Comparison of ENCODE assay signal across 8 cellular contexts in the genomic region with DNA sequence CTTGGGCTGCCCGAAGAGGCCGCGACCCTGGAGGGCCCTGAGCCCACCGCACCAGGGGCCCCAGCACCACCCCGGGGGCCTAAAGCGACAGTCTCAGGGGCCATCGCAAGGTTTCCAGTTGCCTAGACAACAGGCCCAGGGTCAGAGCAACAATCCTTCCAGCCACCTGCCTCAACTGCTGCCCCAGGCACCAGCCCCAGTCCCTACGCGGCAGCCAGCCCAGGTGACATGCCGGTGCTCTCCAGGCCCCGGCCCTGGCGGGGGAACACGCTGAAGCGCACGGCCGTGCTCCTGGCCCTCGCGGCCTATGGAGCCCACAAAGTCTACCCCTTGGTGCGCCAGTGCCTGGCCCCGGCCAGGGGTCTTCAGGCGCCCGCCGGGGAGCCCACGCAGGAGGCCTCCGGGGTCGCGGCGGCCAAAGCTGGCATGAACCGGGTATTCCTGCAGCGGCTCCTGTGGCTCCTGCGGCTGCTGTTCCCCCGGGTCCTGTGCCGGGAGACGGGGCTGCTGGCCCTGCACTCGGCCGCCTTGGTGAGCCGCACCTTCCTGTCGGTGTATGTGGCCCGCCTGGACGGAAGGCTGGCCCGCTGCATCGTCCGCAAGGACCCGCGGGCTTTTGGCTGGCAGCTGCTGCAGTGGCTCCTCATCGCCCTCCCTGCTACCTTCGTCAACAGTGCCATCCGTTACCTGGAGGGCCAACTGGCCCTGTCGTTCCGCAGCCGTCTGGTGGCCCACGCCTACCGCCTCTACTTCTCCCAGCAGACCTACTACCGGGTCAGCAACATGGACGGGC. TPM values are rescaled to one million over a fixed set of nuclear protein-coding genes. Genes with fewer than 3 reads are reported as not detected.
DNase-seq lines count a peak whose midpoint lies in the region; ATAC-seq, FAIRE-seq and TF ChIP-seq lines count a peak whose summit lies in the region.

No MANE protein-coding gene starts in this region.

- H3K27ac ChIP-seq in HepG2 (ENCODE audit: extremely low read length, insufficient read depth, low read length) (peak overlapping the region; percentile 92), upper lobe of left lung (peak overlapping the region; percentile 86 to 91 (median 89))

- H3K9me3 Mint-ChIP-seq in activated naive CD8-positive, alpha-beta T cell treated with anti-CD3 and anti-CD28 coated beads, Interleukin-2, amount 10 ng/mL, durations not matched to agents 7 days and 5 days = no peaks in the 10 kb centered on the region

- H3K36me3 Mint-ChIP-seq in activated naive CD8-positive, alpha-beta T cell treated with anti-CD3 and anti-CD28 coated beads, Interleukin-2, amount 10 ng/mL, durations not matched to agents 7 days and 5 days = peaks cover 9% of the 10 kb centered on the region

- TF ChIP-seq EP300 in HepG2 (IDR thresholded peaks at IDR 0.05; ENCODE audit: low read depth in 2 of 2, low read length in 2 of 2) (no peak), HepG2 (CRISPR knock-in tag; IDR thresholded peaks at IDR 0.05; ENCODE audit: borderline replicate concordance) (no peak), upper lobe of left lung (IDR thresholded peaks at IDR 0.05) (no peak)

- H3K4me3 Mint-ChIP-seq in activated naive CD8-positive, alpha-beta T cell treated with anti-CD3 and anti-CD28 coated beads, Interleukin-2, amount 10 ng/mL, durations not matched to agents 7 days and 5 days = peak overlapping the region; percentile 76

- TF ChIP-seq CTCF in GM06990 (IDR thresholded peaks at IDR 0.05; ENCODE audit: insufficient read depth, low read length, poor library complexity, severe bottlenecking) (no peak), HepG2 (CRISPR knock-in tag; IDR thresholded peaks at IDR 0.05) (no peak), upper lobe of left lung (IDR thresholded peaks at IDR 0.05) (no peak)

- H3K36me3 ChIP-seq in GM06990 (ENCODE audit: control insufficient read depth, insufficient read depth, low read length) (peaks cover 1% of the 10 kb centered on the region; the same call in 1 of the 2 replicates), HepG2 (replicated peaks in 1 of 2; ENCODE audit: control insufficient read depth in 1 of 2, insufficient read depth in 2 of 2, low read length in 2 of 2) (peaks cover 2 to 10% of the 10 kb centered on the region in 2 experiments; a peak in 2 of 5 replicates), upper lobe of left lung (peaks cover 0 to 13% (median 4%) of the 10 kb centered on the region in 4 donors)

- H2AFZ ChIP-seq in HepG2 (ENCODE audit: low read length) = no peak overlapping the region

- ATAC-seq in HG02840 (IDR thresholded peaks at IDR 0.05; ENCODE audit: low FRiP score, unreplicated experiment) (peak; percentile 1), HepG2 (peak; percentile 2), upper lobe of left lung (ENCODE audit: low FRiP score in 2 of 2) (no peak)
- peak; percentile 9 for ATAC-seq in activated naive CD8-positive, alpha-beta T cell treated with anti-CD3 and anti-CD28 coated beads, Interleukin-2, amount 10 ng/mL, durations not matched to agents 7 days and 5 days (ENCODE audit: low read depth)

- no peaks in the 10 kb centered on the region for H3K27me3 Mint-ChIP-seq in activated naive CD8-positive, alpha-beta T cell treated with anti-CD3 and anti-CD28 coated beads, Interleukin-2, amount 10 ng/mL, durations not matched to agents 7 days and 5 days

- CTCF ChIA-PET in HepG2 (lab: Yijun Ruan, JAX; ENCODE audit: low intra/inter-chr PET ratio, low total read pairs) = no interaction called here

- intact Hi-C loops in HepG2 (cut with micrococcal nuclease; ENCODE audit: unreplicated experiment) = no loop called here

- H3K9ac ChIP-seq in HepG2 (ENCODE audit: insufficient read depth, low read depth, low read length) = peak overlapping the region; percentile 85

- TF ChIP-seq RAD21 in HepG2 (CRISPR knock-in tag; IDR thresholded peaks at IDR 0.05) = no peak

- H3K4me1 ChIP-seq in HepG2 (ENCODE audit: insufficient read depth, low read length) (peaks cover 49% of the 10 kb centered on the region), upper lobe of left lung (peaks cover 41 to 50% (median 45%) of the 10 kb centered on the region in 4 donors)

- H3K9me3 ChIP-seq in HepG2 (ENCODE audit: low read length) = no peaks in the 10 kb centered on the region
- peaks cover 0 to 10% (median 0%) of the 10 kb centered on the region in 4 donors for H3K9me3 ChIP-seq in upper lobe of left lung

- TF ChIP-seq POLR2A in HepG2 (IDR thresholded peaks at IDR 0.05; ENCODE audit: insufficient read depth in 1 of 2, low read depth in 2 of 2, low read length in 2 of 2) (no peak), upper lobe of left lung (IDR thresholded peaks at IDR 0.05) (no peak)

- peak overlapping the region; percentile 84 for H3K4me2 ChIP-seq in HepG2 (ENCODE audit: low read depth, low read length)

- H3K4me3 ChIP-seq in GM06990 (replicated peaks; ENCODE audit: low read depth, low read length) = peak overlapping the region; percentile 62
- peak overlapping the region; percentile 60 to 79 (median 79) for H3K4me3 ChIP-seq in HepG2 (replicated peaks in 1 of 3; ENCODE audit: insufficient read depth in 1 of 3, low read depth in 2 of 3, low read length in 3 of 3)
- H3K4me3 ChIP-seq in upper lobe of left lung = peak overlapping the region; percentile 20 to 82 (median 70)

- DNase-seq in GM06990 (ENCODE audit: extremely low read depth, insufficient read length) (peak; percentile 31), HepG2 (ENCODE audit: low spot score) (no peak), upper lobe of left lung (peak in 1 of 2 donors; percentile 78), superior temporal gyrus (ENCODE audit: extremely low spot score) (no peak), medulla oblongata (ENCODE audit: extremely low spot score) (no peak), NCI-H526 treated with DMSO at 0.1 percent for 48 hours (lab: John Stamatoyannopoulos, UW) (no peak)
- DNase-seq in activated naive CD8-positive, alpha-beta T cell treated with anti-CD3 and anti-CD28 coated beads, Interleukin-2, amount 10 ng/mL, durations not matched to agents 7 days and 5 days = no peak

- POLR2A ChIA-PET in activated naive CD8-positive, alpha-beta T cell treated with anti-CD3 and anti-CD28 coated beads, Interleukin-2, amount 10 ng/mL, durations not matched to agents 7 days and 5 days (lab: Charles Lee) = interaction anchor here (1.6 to 2.3 kb wide), 2 partner anchors 10 to 202 kb away, joined by 4 to 7 read pairs; no protein-coding TSS in a partner anchor
- POLR2A ChIA-PET in HepG2 (lab: Yijun Ruan, JAX) = interaction anchor here (3.8 kb wide), 1 partner anchor 38 kb away, joined by 15 read pairs; a partner anchor contains a TSS

- H3K4me1 Mint-ChIP-seq in activated naive CD8-positive, alpha-beta T cell treated with anti-CD3 and anti-CD28 coated beads, Interleukin-2, amount 10 ng/mL, durations not matched to agents 7 days and 5 days = peaks cover 11% of the 10 kb centered on the region

- H3K27me3 ChIP-seq in GM06990 (replicated peaks; ENCODE audit: control insufficient read depth, insufficient read depth, low read length) (no peaks in the 10 kb centered on the region), HepG2 (ENCODE audit: control insufficient read depth in 1 of 2, insufficient read depth in 2 of 2, low read length in 2 of 2) (no peaks in the 10 kb centered on the region), upper lobe of left lung (peaks cover 0 to 7% (median 0%) of the 10 kb centered on the region in 4 donors)

- TSS peak; percentile 55 for BruUV-seq in HepG2 (replicated peaks; lab: Mats Ljungman, UMichigan)

- H4K20me1 ChIP-seq in HepG2 (ENCODE audit: insufficient read depth, low read length) = peaks cover 37% of the 10 kb centered on the region; the same call in 1 of the 2 replicates

- no peak for FAIRE-seq in HepG2 (lab: Jason Lieb, UNC)

- H3K79me2 ChIP-seq in HepG2 (ENCODE audit: insufficient read depth, low read length) = peaks cover 47% of the 10 kb centered on the region

- WGBS in HepG2 (ENCODE audit: low lambda C conversion rate) = no CpG with 5 or more reads among the region's 55 CpGs
- whole genome bisulfite sequencing in upper lobe of left lung, 2 donors = 80 to 91% methylated on average over 8 to 35 of the region's 55 CpGs

- in situ Hi-C loops in HepG2 (cut with HindIII; ENCODE audit: extremely low pct_ligation_motif_present, low pct_unique_long_range_greater_than_20kb) = no loop called here

- H3K27ac Mint-ChIP-seq in activated naive CD8-positive, alpha-beta T cell treated with anti-CD3 and anti-CD28 coated beads, Interleukin-2, amount 10 ng/mL, durations not matched to agents 7 days and 5 days = peak overlapping the region; percentile 81

RNA-seq across cellular contexts. Expression of a gene that starts 0.6 kb away (rescaled TPM):
- 10 to 100 TPM; 15.9 to 16.4 TPM for total RNA-seq in activated naive CD8-positive, alpha-beta T cell treated with anti-CD3 and anti-CD28 coated beads, Interleukin-2, amount 10 ng/mL, durations not matched to agents 7 days and 5 days
- total RNA-seq in HepG2 (2016; rRNA removed; fragmentation: Illumina TruSeq; extraction: Trizol) (10.1 and 15.9 TPM in 2 replicates), upper lobe of left lung (10 to 100 TPM in 5 of 6 donors, 1 to 10 TPM in 1; 9.8 to 28.1 (median 17.9) TPM)
- total RNA-seq in HepG2 (2016; cell fraction: cytosol; rRNA removed; fragmentation: Illumina TruSeq; extraction: Trizol; ENCODE audit: low read depth) = 1.6 and 2.0 TPM in 2 replicates
- 9.1 and 16.2 TPM in 2 replicates for total RNA-seq in HepG2 (2016; cell fraction: insoluble cytoplasmic fraction; rRNA removed; fragmentation: Illumina TruSeq; extraction: Trizol)
- total RNA-seq in HepG2 (2016; cell fraction: membrane; rRNA removed; fragmentation: Illumina TruSeq; extraction: Trizol) = 5.1 and 7.8 TPM in 2 replicates
- total RNA-seq in HepG2 (2016; cell fraction: nucleus; rRNA removed; fragmentation: Illumina TruSeq; extraction: Trizol) = 14.6 and 18.2 TPM in 2 replicates
- polyA plus RNA-seq in HepG2 (2011; rRNA removed) = 11.4 and 15.4 TPM in 2 replicates
- 7.2 and 9.7 TPM in 2 replicates for polyA plus RNA-seq in HepG2 (2011; cell fraction: cytosol; rRNA removed)
- polyA plus RNA-seq in HepG2 (2011; cell fraction: nucleus; rRNA removed) = 50.2 and 59.9 TPM in 2 replicates
- polyA plus RNA-seq in HepG2 (2012) = 19.7 and 23.2 TPM in 2 replicates
- 2.1 and 2.2 TPM in 2 replicates for polyA plus RNA-seq in HepG2 (2016; cell fraction: cytosol; fragmentation: Illumina TruSeq; extraction: Trizol; ENCODE audit: low read depth)
- 8.6 and 12.6 TPM in 2 replicates for polyA plus RNA-seq in HepG2 (2016; cell fraction: insoluble cytoplasmic fraction; fragmentation: Illumina TruSeq; extraction: Trizol; ENCODE audit: low read depth)
- 4.3 and 5.1 TPM in 2 replicates for polyA plus RNA-seq in HepG2 (2016; cell fraction: membrane; fragmentation: Illumina TruSeq; extraction: Trizol; ENCODE audit: low read depth)
- 34.6 and 36.9 TPM in 2 replicates for polyA plus RNA-seq in HepG2 (2016; cell fraction: nucleus; fragmentation: Illumina TruSeq; extraction: Trizol; ENCODE audit: insufficient read depth, low read depth)
- 25.4 and 48.9 TPM in 2 replicates for polyA minus RNA-seq in HepG2 (2011; rRNA and poly(A)+ RNA removed; ENCODE audit: low replicate concordance)
- 19.4 and 20.9 TPM in 2 replicates for polyA minus RNA-seq in HepG2 (2011; cell fraction: cytosol; rRNA and poly(A)+ RNA removed)
- 25.5 and 30.1 TPM in 2 replicates for polyA minus RNA-seq in HepG2 (2011; cell fraction: nucleus; rRNA and poly(A)+ RNA removed)

RNA-seq across cellular contexts. Expression of a gene that starts 1.0 kb away (rescaled TPM):
- total RNA-seq in activated naive CD8-positive, alpha-beta T cell treated with anti-CD3 and anti-CD28 coated beads, Interleukin-2, amount 10 ng/mL, durations not matched to agents 7 days and 5 days = 100 to 1,000 TPM; 140 to 141 TPM
- total RNA-seq in HepG2 (2016; rRNA removed; fragmentation: Illumina TruSeq; extraction: Trizol) (101 and 178 TPM in 2 replicates), upper lobe of left lung (100 to 1,000 TPM; 110 to 236 (median 132) TPM)
- total RNA-seq in HepG2 (2016; cell fraction: cytosol; rRNA removed; fragmentation: Illumina TruSeq; extraction: Trizol; ENCODE audit: low read depth) = 102 and 117 TPM in 2 replicates
- total RNA-seq in HepG2 (2016; cell fraction: insoluble cytoplasmic fraction; rRNA removed; fragmentation: Illumina TruSeq; extraction: Trizol) = 101 and 181 TPM in 2 replicates
- 109 and 120 TPM in 2 replicates for total RNA-seq in HepG2 (2016; cell fraction: membrane; rRNA removed; fragmentation: Illumina TruSeq; extraction: Trizol)
- total RNA-seq in HepG2 (2016; cell fraction: nucleus; rRNA removed; fragmentation: Illumina TruSeq; extraction: Trizol) = 130 and 143 TPM in 2 replicates
- 139 and 155 TPM in 2 replicates for polyA plus RNA-seq in HepG2 (2011; rRNA removed)
- polyA plus RNA-seq in HepG2 (2011; cell fraction: cytosol; rRNA removed) = 152 and 160 TPM in 2 replicates
- polyA plus RNA-seq in HepG2 (2011; cell fraction: nucleus; rRNA removed) = 78.1 and 93.1 TPM in 2 replicates
- polyA plus RNA-seq in HepG2 (2012) = 231 and 288 TPM in 2 replicates
- 105 and 124 TPM in 2 replicates for polyA plus RNA-seq in HepG2 (2016; cell fraction: cytosol; fragmentation: Illumina TruSeq; extraction: Trizol; ENCODE audit: low read depth)
- polyA plus RNA-seq in HepG2 (2016; cell fraction: insoluble cytoplasmic fraction; fragmentation: Illumina TruSeq; extraction: Trizol; ENCODE audit: low read depth) = 93.2 and 96.9 TPM in 2 replicates
- polyA plus RNA-seq in HepG2 (2016; cell fraction: membrane; fragmentation: Illumina TruSeq; extraction: Trizol; ENCODE audit: low read depth) = 94.8 and 109 TPM in 2 replicates
- polyA plus RNA-seq in HepG2 (2016; cell fraction: nucleus; fragmentation: Illumina TruSeq; extraction: Trizol; ENCODE audit: insufficient read depth, low read depth) = 219 and 236 TPM in 2 replicates
- polyA minus RNA-seq in HepG2 (2011; rRNA and poly(A)+ RNA removed; ENCODE audit: low replicate concordance) = 297 and 320 TPM in 2 replicates
- polyA minus RNA-seq in HepG2 (2011; cell fraction: cytosol; rRNA and poly(A)+ RNA removed) = 61.3 and 65.4 TPM in 2 replicates
- polyA minus RNA-seq in HepG2 (2011; cell fraction: nucleus; rRNA and poly(A)+ RNA removed) = 46.2 and 58.7 TPM in 2 replicates

RNA-seq across cellular contexts. Expression of a gene that starts 37.5 kb away (rescaled TPM):
- 1 to 10 TPM; 1.7 to 1.9 TPM for total RNA-seq in activated naive CD8-positive, alpha-beta T cell treated with anti-CD3 and anti-CD28 coated beads, Interleukin-2, amount 10 ng/mL, durations not matched to agents 7 days and 5 days
- 9.0 and 13.9 TPM in 2 replicates for total RNA-seq in HepG2 (2016; rRNA removed; fragmentation: Illumina TruSeq; extraction: Trizol)
- 5.6 and 6.3 TPM in 2 replicates for total RNA-seq in HepG2 (2016; cell fraction: cytosol; rRNA removed; fragmentation: Illumina TruSeq; extraction: Trizol; ENCODE audit: low read depth)
- total RNA-seq in HepG2 (2016; cell fraction: insoluble cytoplasmic fraction; rRNA removed; fragmentation: Illumina TruSeq; extraction: Trizol) = 8.6 and 16.2 TPM in 2 replicates
- 22.0 and 22.3 TPM in 2 replicates for total RNA-seq in HepG2 (2016; cell fraction: membrane; rRNA removed; fragmentation: Illumina TruSeq; extraction: Trizol)
- 11.0 and 18.5 TPM in 2 replicates for total RNA-seq in HepG2 (2016; cell fraction: nucleus; rRNA removed; fragmentation: Illumina TruSeq; extraction: Trizol)
- polyA plus RNA-seq in HepG2 (2011; rRNA removed) = 176 and 264 TPM in 2 replicates
- polyA plus RNA-seq in HepG2 (2011; cell fraction: cytosol; rRNA removed) = 196 and 214 TPM in 2 replicates
- 723 and 745 TPM in 2 replicates for polyA plus RNA-seq in HepG2 (2011; cell fraction: nucleus; rRNA removed)
- polyA plus RNA-seq in HepG2 (2012) = 356 and 405 TPM in 2 replicates
- 10.4 and 12.7 TPM in 2 replicates for polyA plus RNA-seq in HepG2 (2016; cell fraction: cytosol; fragmentation: Illumina TruSeq; extraction: Trizol; ENCODE audit: low read depth)
- 19.8 and 27.0 TPM in 2 replicates for polyA plus RNA-seq in HepG2 (2016; cell fraction: insoluble cytoplasmic fraction; fragmentation: Illumina TruSeq; extraction: Trizol; ENCODE audit: low read depth)
- 35.0 and 35.9 TPM in 2 replicates for polyA plus RNA-seq in HepG2 (2016; cell fraction: membrane; fragmentation: Illumina TruSeq; extraction: Trizol; ENCODE audit: low read depth)
- polyA plus RNA-seq in HepG2 (2016; cell fraction: nucleus; fragmentation: Illumina TruSeq; extraction: Trizol; ENCODE audit: insufficient read depth, low read depth) = 58.3 and 60.5 TPM in 2 replicates
- polyA minus RNA-seq in HepG2 (2011; rRNA and poly(A)+ RNA removed; ENCODE audit: low replicate concordance) = 85.4 and 544 TPM in 2 replicates
- 145 and 181 TPM in 2 replicates for polyA minus RNA-seq in HepG2 (2011; cell fraction: cytosol; rRNA and poly(A)+ RNA removed)
- 106 and 150 TPM in 2 replicates for polyA minus RNA-seq in HepG2 (2011; cell fraction: nucleus; rRNA and poly(A)+ RNA removed)
- 1 to 10 TPM; 3.9 to 8.1 (median 6.1) TPM for total RNA-seq in upper lobe of left lung

RNA-seq across cellular contexts. Expression of a gene that starts 38.8 kb away (rescaled TPM):
- total RNA-seq in activated naive CD8-positive, alpha-beta T cell treated with anti-CD3 and anti-CD28 coated beads, Interleukin-2, amount 10 ng/mL, durations not matched to agents 7 days and 5 days = 1 to 10 TPM; 1.3 to 2.1 TPM
- 1.2 and 3.0 TPM in 2 replicates for total RNA-seq in HepG2 (2016; rRNA removed; fragmentation: Illumina TruSeq; extraction: Trizol)
- 0.20 and 0.62 TPM in 2 replicates for total RNA-seq in HepG2 (2016; cell fraction: cytosol; rRNA removed; fragmentation: Illumina TruSeq; extraction: Trizol; ENCODE audit: low read depth)
- total RNA-seq in HepG2 (2016; cell fraction: insoluble cytoplasmic fraction; rRNA removed; fragmentation: Illumina TruSeq; extraction: Trizol) = 0.51 and 3.2 TPM in 2 replicates
- 0.90 and 1.4 TPM in 2 replicates for total RNA-seq in HepG2 (2016; cell fraction: membrane; rRNA removed; fragmentation: Illumina TruSeq; extraction: Trizol)
- total RNA-seq in HepG2 (2016; cell fraction: nucleus; rRNA removed; fragmentation: Illumina TruSeq; extraction: Trizol) = 3.6 and 5.9 TPM in 2 replicates
- polyA plus RNA-seq in HepG2 (2011; rRNA removed) = 6.9 and 8.1 TPM in 2 replicates
- polyA plus RNA-seq in HepG2 (2011; cell fraction: cytosol; rRNA removed) = 2.0 and 3.8 TPM in 2 replicates
- polyA plus RNA-seq in HepG2 (2011; cell fraction: nucleus; rRNA removed) = 40.4 and 58.7 TPM in 2 replicates
- 3.4 and 5.7 TPM in 2 replicates for polyA plus RNA-seq in HepG2 (2012)
- polyA plus RNA-seq in HepG2 (2016; cell fraction: cytosol; fragmentation: Illumina TruSeq; extraction: Trizol; ENCODE audit: low read depth) = 0.61 and 0.93 TPM in 2 replicates
- 1.8 and 2.9 TPM in 2 replicates for polyA plus RNA-seq in HepG2 (2016; cell fraction: insoluble cytoplasmic fraction; fragmentation: Illumina TruSeq; extraction: Trizol; ENCODE audit: low read depth)
- polyA plus RNA-seq in HepG2 (2016; cell fraction: membrane; fragmentation: Illumina TruSeq; extraction: Trizol; ENCODE audit: low read depth) = 2.0 and 2.3 TPM in 2 replicates
- 20.2 and 27.0 TPM in 2 replicates for polyA plus RNA-seq in HepG2 (2016; cell fraction: nucleus; fragmentation: Illumina TruSeq; extraction: Trizol; ENCODE audit: insufficient read depth, low read depth)
- polyA minus RNA-seq in HepG2 (2011; rRNA and poly(A)+ RNA removed; ENCODE audit: low replicate concordance) = 0.68 and 8.0 TPM in 2 replicates
- 5.1 and 5.5 TPM in 2 replicates for polyA minus RNA-seq in HepG2 (2011; cell fraction: cytosol; rRNA and poly(A)+ RNA removed)
- polyA minus RNA-seq in HepG2 (2011; cell fraction: nucleus; rRNA and poly(A)+ RNA removed) = 5.0 and 6.8 TPM in 2 replicates
- 10 to 100 TPM in 1 of 6 donors, 1 to 10 TPM in 5; 1.3 to 21.0 (median 2.9) TPM for total RNA-seq in upper lobe of left lung

RNA-seq across cellular contexts. Expression of a gene that starts 51.6 kb away (rescaled TPM):
- total RNA-seq in activated naive CD8-positive, alpha-beta T cell treated with anti-CD3 and anti-CD28 coated beads, Interleukin-2, amount 10 ng/mL, durations not matched to agents 7 days and 5 days = 1 to 10 TPM in 1 of 2 experiments, under 1 TPM in 1; 0.79 to 1.1 TPM
- total RNA-seq in HepG2 (2016; rRNA removed; fragmentation: Illumina TruSeq; extraction: Trizol) (not detected in 2 replicates), upper lobe of left lung (1 to 10 TPM in 1 of 6 donors, under 1 TPM in 1, not detected in 4; 0.47 to 5.2 TPM)
- not detected in 2 replicates for total RNA-seq in HepG2 (2016; cell fraction: cytosol; rRNA removed; fragmentation: Illumina TruSeq; extraction: Trizol; ENCODE audit: low read depth)
- total RNA-seq in HepG2 (2016; cell fraction: insoluble cytoplasmic fraction; rRNA removed; fragmentation: Illumina TruSeq; extraction: Trizol) = not detected in 2 replicates
- total RNA-seq in HepG2 (2016; cell fraction: membrane; rRNA removed; fragmentation: Illumina TruSeq; extraction: Trizol) = not detected in 2 replicates
- not detected in 2 replicates for total RNA-seq in HepG2 (2016; cell fraction: nucleus; rRNA removed; fragmentation: Illumina TruSeq; extraction: Trizol)
- polyA plus RNA-seq in HepG2 (2011; rRNA removed) = 33.1 and 55.3 TPM in 2 replicates
- polyA plus RNA-seq in HepG2 (2011; cell fraction: cytosol; rRNA removed) = 25.3 and 25.4 TPM in 2 replicates
- 294 and 322 TPM in 2 replicates for polyA plus RNA-seq in HepG2 (2011; cell fraction: nucleus; rRNA removed)
- polyA plus RNA-seq in HepG2 (2012) = 32.4 and 45.3 TPM in 2 replicates
- polyA plus RNA-seq in HepG2 (2016; cell fraction: cytosol; fragmentation: Illumina TruSeq; extraction: Trizol; ENCODE audit: low read depth) = 0.12 TPM in 1 of 2 replicates, not detected in the other
- polyA plus RNA-seq in HepG2 (2016; cell fraction: insoluble cytoplasmic fraction; fragmentation: Illumina TruSeq; extraction: Trizol; ENCODE audit: low read depth) = not detected in 2 replicates
- polyA plus RNA-seq in HepG2 (2016; cell fraction: membrane; fragmentation: Illumina TruSeq; extraction: Trizol; ENCODE audit: low read depth) = not detected in 2 replicates
- 1.2 TPM in 1 of 2 replicates, not detected in the other for polyA plus RNA-seq in HepG2 (2016; cell fraction: nucleus; fragmentation: Illumina TruSeq; extraction: Trizol; ENCODE audit: insufficient read depth, low read depth)
- polyA minus RNA-seq in HepG2 (2011; rRNA and poly(A)+ RNA removed; ENCODE audit: low replicate concordance) = 0.91 and 21.5 TPM in 2 replicates
- polyA minus RNA-seq in HepG2 (2011; cell fraction: cytosol; rRNA and poly(A)+ RNA removed) = 8.9 and 13.2 TPM in 2 replicates
- 42.2 and 53.6 TPM in 2 replicates for polyA minus RNA-seq in HepG2 (2011; cell fraction: nucleus; rRNA and poly(A)+ RNA removed)

Comparison
In these comparisons a context has a peak if more than half of its experiments do, and no peak if none do; other contexts are left out.
1. ATAC-seq: peak in HG02840 (single experiment), activated naive CD8-positive, alpha-beta T cell treated with anti-CD3 and anti-CD28 coated beads, Interleukin-2, amount 10 ng/mL, durations not matched to agents 7 days and 5 days (single experiment) and HepG2 (single experiment); none in upper lobe of left lung (0 of 2).
2. Peak in every context shown above with its lines, with median percentiles within 50 percentile points of each other: H3K4me3 ChIP-seq.